ENCODE assay signal across 7 cellular contexts in genomic region chr19:19463348-19464117, GRCh38. TPM values are rescaled to one million over a fixed set of nuclear protein-coding genes. Genes with fewer than 3 reads are reported as not detected.
A peak's percentile ranks its signal among the peaks of the same experiment; 100 is the strongest.
DNase-seq lines count a peak whose midpoint lies in the region; ATAC-seq, FAIRE-seq and TF ChIP-seq lines count a peak whose summit lies in the region.

No MANE protein-coding gene starts in this region.

- CTCF ChIA-PET in K562 (lab: Yijun Ruan, JAX; ENCODE audit: low intra/inter-chr PET ratio): no interaction called here

- no peak for TF ChIP-seq POLR2A in K562 (conservative IDR thresholded peaks at IDR 0.05)
- no peak for TF ChIP-seq POLR2A in erythroblast (IDR thresholded peaks at IDR 0.05; ENCODE audit: low read length)

- DNase-seq in HFFc6 (peak; percentile 54), K562 (ENCODE audit: extremely low read depth in 1 of 4, low spot score in 3 of 4) (no peak), erythroblast (lab: John Stamatoyannopoulos, UW) (no peak)
- no peak for DNase-seq in stimulated activated naive CD8-positive, alpha-beta T cell treated with anti-CD3 and anti-CD28 coated beads, Interleukin-15, amount 100 ng/mL, for 72 hours

- H3K27ac ChIP-seq in K562 (ENCODE audit: extremely low read depth, low read depth, low read length): 0 out of 3 replicates have a peak overlapping the region, but pooled peaks have one; percentile 31
- peak overlapping the region; percentile 37 for H3K27ac ChIP-seq in iPS-20b (ENCODE audit: low read length)

- no peak for TF ChIP-seq EP300 in K562 (IDR thresholded peaks at IDR 0.05; ENCODE audit: low read length)

- TF ChIP-seq CTCF in HFFc6 (IDR thresholded peaks at IDR 0.05) (no peak; the same call in 1 of the 2 replicates), K562 (IDR thresholded peaks at IDR 0.05 in 2 of 3, conservative IDR thresholded peaks at IDR 0.05 in 1 of 3; ENCODE audit: insufficient read depth in 2 of 3, low read depth in 1 of 3, low read length in 3 of 3) (no peak)

- peaks cover 30% of the 10 kb centered on the region for H4K20me1 ChIP-seq in K562 (replicated peaks; ENCODE audit: control insufficient read depth, insufficient read depth, low read length)

- H3K4me2 ChIP-seq in K562 (ENCODE audit: insufficient read depth, low read length): no peak overlapping the region

- no peak overlapping the region for H3K4me3 ChIP-seq in K562
- H3K4me3 ChIP-seq in iPS-20b (ENCODE audit: low read length): no peak overlapping the region

- WGBS in K562 (ENCODE audit: insufficient coverage, low coverage, missing lambda C conversion rate): 91% methylated on average over 13 of the region's 19 CpGs

- intact Hi-C loops in K562 (cut with micrococcal nuclease): no loop called here

- peaks cover 65% of the 10 kb centered on the region for H3K4me1 Mint-ChIP-seq in HFFc6 (ENCODE audit: low read depth)
- peaks cover 77% of the 10 kb centered on the region for H3K4me1 Mint-ChIP-seq in stimulated activated naive CD8-positive, alpha-beta T cell treated with anti-CD3 and anti-CD28 coated beads, Interleukin-15, amount 100 ng/mL, for 72 hours

- H2AFZ ChIP-seq in K562 (ENCODE audit: low read depth, low read length): no peak overlapping the region

- peaks cover 98% of the 10 kb centered on the region for H3K79me2 ChIP-seq in K562 (ENCODE audit: control insufficient read depth, insufficient read depth, low read length)

- peaks cover 32 to 46% of the 10 kb centered on the region in 2 experiments for H3K4me1 ChIP-seq in K562 (replicated peaks in 1 of 2; ENCODE audit: control insufficient read depth in 2 of 2, insufficient read depth in 2 of 2, low read length in 2 of 2)
- H3K4me1 ChIP-seq in iPS-20b (ENCODE audit: insufficient read depth, low read length): peaks cover 49% of the 10 kb centered on the region

- H3K36me3 Mint-ChIP-seq in HFFc6 (ENCODE audit: low read depth): peaks cover 43% of the 10 kb centered on the region

- POLR2A ChIA-PET in K562 (lab: Yijun Ruan, JAX): no interaction called here

- ATAC-seq in K562: no peak
- no peak for ATAC-seq in stimulated activated naive CD8-positive, alpha-beta T cell treated with anti-CD3 and anti-CD28 coated beads, Interleukin-15, amount 100 ng/mL, for 72 hours
- no peak for ATAC-seq in GM18907 (IDR thresholded peaks at IDR 0.05; ENCODE audit: unreplicated experiment)
- ATAC-seq in HG02588 (IDR thresholded peaks at IDR 0.05; ENCODE audit: unreplicated experiment): no peak

- no peak for TF ChIP-seq RAD21 in K562 (CRISPR knock-in tag; conservative IDR thresholded peaks at IDR 0.05 in 1 of 2, IDR thresholded peaks at IDR 0.05 in 1 of 2)

- H3K4me3 Mint-ChIP-seq in HFFc6: peak overlapping the region; percentile 50
- H3K4me3 Mint-ChIP-seq in stimulated activated naive CD8-positive, alpha-beta T cell treated with anti-CD3 and anti-CD28 coated beads, Interleukin-15, amount 100 ng/mL, for 72 hours: no peak overlapping the region

- H3K9me1 ChIP-seq in K562 (ENCODE audit: control insufficient read depth, insufficient read depth, low read length): peaks cover 8% of the 10 kb centered on the region

- H3K9ac ChIP-seq in K562 (ENCODE audit: insufficient read depth in 1 of 2, low read depth in 2 of 2, low read length in 2 of 2): peak overlapping the region in 1 of 2 experiments; percentile 32; a peak in 2 of 4 replicates
- peak overlapping the region; percentile 70 for H3K9ac ChIP-seq in iPS-20b (ENCODE audit: low read depth, low read length)

- H3K36me3 ChIP-seq in K562 (ENCODE audit: control insufficient read depth, insufficient read depth, low read length) (peaks cover 74% of the 10 kb centered on the region), iPS-20b (ENCODE audit: insufficient read depth, low read depth, low read length) (peaks cover 36% of the 10 kb centered on the region)

- no peak for FAIRE-seq in K562 (lab: Jason Lieb, UNC)

- in situ Hi-C loops in K562 (cut with MboI): no loop called here

- peak overlapping the region; percentile 77 for H3K27ac Mint-ChIP-seq in HFFc6
- peak overlapping the region; percentile 76 to 97 for H3K27ac Mint-ChIP-seq in stimulated activated naive CD8-positive, alpha-beta T cell treated with anti-CD3 and anti-CD28 coated beads, Interleukin-15, amount 100 ng/mL, for 72 hours

- H3K9me3 ChIP-seq in K562 (replicated peaks; ENCODE audit: control insufficient read depth, insufficient read depth, low read depth, low read length): peaks cover 15% of the 10 kb centered on the region
- peaks cover 14% of the 10 kb centered on the region for H3K9me3 ChIP-seq in iPS-20b (ENCODE audit: insufficient read depth, low read depth, low read length)

- BruUV-seq in K562 (replicated peaks; lab: Mats Ljungman, UMichigan): no TSS peak

- peaks cover 28% of the 10 kb centered on the region for H3K9me3 Mint-ChIP-seq in HFFc6
- peaks cover 16 to 27% of the 10 kb centered on the region in 2 donors for H3K9me3 Mint-ChIP-seq in stimulated activated naive CD8-positive, alpha-beta T cell treated with anti-CD3 and anti-CD28 coated beads, Interleukin-15, amount 100 ng/mL, for 72 hours

- no peaks in the 10 kb centered on the region for H3K27me3 ChIP-seq in K562 (ENCODE audit: control insufficient read depth in 2 of 2, insufficient read depth in 2 of 2, low read length in 2 of 2)
- H3K27me3 ChIP-seq in iPS-20b (ENCODE audit: insufficient read depth, low read length): no peaks in the 10 kb centered on the region

- H3K27me3 Mint-ChIP-seq in HFFc6 (ENCODE audit: insufficient read depth): peaks cover 3% of the 10 kb centered on the region
- H3K27me3 Mint-ChIP-seq in stimulated activated naive CD8-positive, alpha-beta T cell treated with anti-CD3 and anti-CD28 coated beads, Interleukin-15, amount 100 ng/mL, for 72 hours: no peaks in the 10 kb centered on the region

RNA-seq across cellular contexts. Expression of gene TSSK6, which starts 51.8 kb away (rescaled TPM):
- total RNA-seq in HFFc6 (2021; fragmentation: NEBNext Ultra II Directional; extraction: Animal tissue kit (Norgen Biotek cat#: 25700)): 1 to 10 TPM in 2 of 6 experiments, under 1 TPM in 4; 0.61 to 1.3 (median 0.92) TPM
- 1.3 and 7.5 TPM in 2 replicates for total RNA-seq in K562 (2011; cell fraction: chromatin; rRNA removed; ENCODE audit: low replicate concordance)
- total RNA-seq in K562 (2011; cell fraction: nucleolus; rRNA removed): 14.5 and 15.7 TPM in 2 replicates
- total RNA-seq in K562 (2011; cell fraction: nucleoplasm; rRNA removed): 4.5 TPM in 2 replicates
- total RNA-seq in K562 (2014; rRNA removed) (2.0 and 2.1 TPM in 2 replicates), K562 (2014; rRNA removed; fragmentation: Illumina TruSeq; extraction: Trizol) (0.22 TPM in 1 of 2 replicates, not detected in the other), K562 (2015; rRNA removed; fragmentation: Illumina TruSeq; extraction: Trizol) (0.76 and 0.90 TPM in 2 replicates), K562 (2021) (2.4 and 2.6 TPM in 2 replicates)
- polyA plus RNA-seq in K562 (2011; rRNA removed) (0.93 and 1.8 TPM in 2 replicates), K562 (2014; fragmentation: Illumina TruSeq; extraction: Trizol) (0.21 and 0.39 TPM in 2 replicates), K562 (2014; fragmentation: Nextera tagmentation; extraction: Ambion mirVana) (not detected), K562 (2014; rRNA removed) (2.4 and 3.9 TPM in 2 replicates)
- 2.5 and 7.7 TPM in 2 replicates for polyA plus RNA-seq in K562 (2011; cell fraction: cytosol; rRNA removed)
- polyA plus RNA-seq in K562 (2011; cell fraction: nucleus; rRNA removed): 3.6 and 7.5 TPM in 2 replicates
- 1.3 and 2.7 TPM in 2 replicates for polyA plus RNA-seq in K562 (2012)
- polyA minus RNA-seq in K562 (2011; rRNA and poly(A)+ RNA removed): 0.54 and 0.67 TPM in 2 replicates
- 1.4 TPM in 1 of 2 replicates, not detected in the other for polyA minus RNA-seq in K562 (2011; cell fraction: cytosol; rRNA and poly(A)+ RNA removed)
- 7.4 and 9.3 TPM in 2 replicates for polyA minus RNA-seq in K562 (2011; cell fraction: nucleus; rRNA and poly(A)+ RNA removed)

RNA-seq across cellular contexts. Expression of gene NDUFA13, which starts 52.5 kb away (rescaled TPM):
- 100 to 1,000 TPM; 266 to 393 (median 323) TPM for total RNA-seq in HFFc6 (2021; fragmentation: NEBNext Ultra II Directional; extraction: Animal tissue kit (Norgen Biotek cat#: 25700))
- total RNA-seq in K562 (2011; cell fraction: chromatin; rRNA removed; ENCODE audit: low replicate concordance): 115 and 283 TPM in 2 replicates
- 289 and 359 TPM in 2 replicates for total RNA-seq in K562 (2011; cell fraction: nucleolus; rRNA removed)
- 176 and 255 TPM in 2 replicates for total RNA-seq in K562 (2011; cell fraction: nucleoplasm; rRNA removed)
- total RNA-seq in K562 (2014; rRNA removed): 386 and 429 TPM in 2 replicates
- 74.8 and 146 TPM in 2 replicates for total RNA-seq in K562 (2014; rRNA removed; fragmentation: Illumina TruSeq; extraction: Trizol)
- 397 and 447 TPM in 2 replicates for total RNA-seq in K562 (2015; rRNA removed; fragmentation: Illumina TruSeq; extraction: Trizol)
- total RNA-seq in K562 (2021): 522 and 559 TPM in 2 replicates
- 340 and 343 TPM in 2 replicates for polyA plus RNA-seq in K562 (2011; rRNA removed)
- polyA plus RNA-seq in K562 (2011; cell fraction: cytosol; rRNA removed): 881 and 1,009 TPM in 2 replicates
- polyA plus RNA-seq in K562 (2011; cell fraction: nucleus; rRNA removed): 249 and 320 TPM in 2 replicates
- polyA plus RNA-seq in K562 (2012): 401 and 675 TPM in 2 replicates
- 298 and 395 TPM in 2 replicates for polyA plus RNA-seq in K562 (2014; fragmentation: Illumina TruSeq; extraction: Trizol)
- 100 to 1,000 TPM; 263 to 440 TPM for polyA plus RNA-seq in K562 (2014; fragmentation: Nextera tagmentation; extraction: Ambion mirVana)
- polyA plus RNA-seq in K562 (2014; rRNA removed): 596 and 801 TPM in 2 replicates
- polyA minus RNA-seq in K562 (2011; rRNA and poly(A)+ RNA removed): 72.8 and 113 TPM in 2 replicates
- 98.7 and 142 TPM in 2 replicates for polyA minus RNA-seq in K562 (2011; cell fraction: cytosol; rRNA and poly(A)+ RNA removed)
- polyA minus RNA-seq in K562 (2011; cell fraction: nucleus; rRNA and poly(A)+ RNA removed): 52.4 and 62.5 TPM in 2 replicates

RNA-seq across cellular contexts. Expression of gene GATAD2A, which starts 58.1 kb away (rescaled TPM):
- 100 to 1,000 TPM; 107 to 123 (median 112) TPM for total RNA-seq in HFFc6 (2021; fragmentation: NEBNext Ultra II Directional; extraction: Animal tissue kit (Norgen Biotek cat#: 25700))
- 64.2 and 71.9 TPM in 2 replicates for total RNA-seq in K562 (2011; cell fraction: chromatin; rRNA removed; ENCODE audit: low replicate concordance)
- total RNA-seq in K562 (2011; cell fraction: nucleolus; rRNA removed): 40.3 and 42.0 TPM in 2 replicates
- total RNA-seq in K562 (2011; cell fraction: nucleoplasm; rRNA removed): 44.1 and 58.8 TPM in 2 replicates
- total RNA-seq in K562 (2014; rRNA removed): 114 and 141 TPM in 2 replicates
- total RNA-seq in K562 (2014; rRNA removed; fragmentation: Illumina TruSeq; extraction: Trizol): 36.3 and 39.2 TPM in 2 replicates
- 61.2 and 65.5 TPM in 2 replicates for total RNA-seq in K562 (2015; rRNA removed; fragmentation: Illumina TruSeq; extraction: Trizol)
- 215 and 226 TPM in 2 replicates for total RNA-seq in K562 (2021)
- 25.4 and 33.0 TPM in 2 replicates for polyA plus RNA-seq in K562 (2011; rRNA removed)
- 21.1 and 45.0 TPM in 2 replicates for polyA plus RNA-seq in K562 (2011; cell fraction: cytosol; rRNA removed)
- 23.6 and 33.3 TPM in 2 replicates for polyA plus RNA-seq in K562 (2011; cell fraction: nucleus; rRNA removed)
- 44.9 and 60.8 TPM in 2 replicates for polyA plus RNA-seq in K562 (2012)
- polyA plus RNA-seq in K562 (2014; fragmentation: Illumina TruSeq; extraction: Trizol): 44.2 and 80.9 TPM in 2 replicates
- polyA plus RNA-seq in K562 (2014; fragmentation: Nextera tagmentation; extraction: Ambion mirVana): 1 to 10 TPM; 2.4 to 5.1 TPM
- polyA plus RNA-seq in K562 (2014; rRNA removed): 88.4 and 112 TPM in 2 replicates
- polyA minus RNA-seq in K562 (2011; rRNA and poly(A)+ RNA removed): 33.1 and 40.4 TPM in 2 replicates
- polyA minus RNA-seq in K562 (2011; cell fraction: cytosol; rRNA and poly(A)+ RNA removed): 55.4 and 91.3 TPM in 2 replicates
- 12.5 and 17.4 TPM in 2 replicates for polyA minus RNA-seq in K562 (2011; cell fraction: nucleus; rRNA and poly(A)+ RNA removed)
